Comparison of ENCODE assay signal across 8 cellular contexts in the genomic region with DNA sequence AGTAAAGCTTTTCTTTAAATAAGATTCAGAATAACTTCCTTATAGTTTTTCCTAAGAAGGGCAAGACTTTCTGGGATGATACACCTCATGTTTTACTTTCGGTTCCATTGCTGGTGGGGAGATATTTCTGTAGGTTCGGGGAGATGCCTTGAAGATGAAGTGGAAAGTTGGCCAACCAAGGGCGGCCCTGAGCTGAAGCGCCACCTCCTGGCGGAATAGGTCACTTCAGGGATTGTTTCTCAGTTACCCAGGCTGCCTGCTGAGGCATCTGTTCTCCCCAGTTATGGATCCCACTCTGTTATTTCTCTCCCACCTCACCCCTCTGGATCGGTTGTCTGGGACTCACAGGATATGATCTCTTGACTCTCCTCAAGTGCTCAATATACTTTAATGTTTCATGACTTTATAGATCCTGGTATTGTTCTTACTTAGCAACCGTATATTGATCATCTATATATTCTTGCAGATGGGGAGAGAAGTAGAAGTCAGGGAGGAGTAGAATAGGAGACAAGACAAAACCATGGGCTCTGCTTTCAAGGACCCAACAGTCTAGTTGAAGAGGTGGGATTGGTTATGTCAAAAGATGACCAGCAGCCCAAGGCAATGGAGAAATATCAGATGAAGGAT. TPM values are rescaled to one million over a fixed set of nuclear protein-coding genes. Genes with fewer than 3 reads are reported as not detected.
DNase-seq lines count a peak whose midpoint lies in the region; ATAC-seq and TF ChIP-seq lines count a peak whose summit lies in the region.

No MANE protein-coding gene starts in this region.

- H3K27me3 ChIP-seq in MM.1S (replicated peaks; ENCODE audit: insufficient read depth, low read length): no peaks in the 10 kb centered on the region

- 0 out of 2 replicates have a peak, but pooled peaks cover 3% of the 10 kb centered on the region for H3K9me2 ChIP-seq in MM.1S (replicated peaks; ENCODE audit: insufficient read depth, low read length)

- no peaks in the 10 kb centered on the region for H3F3A ChIP-seq in MM.1S (ENCODE audit: insufficient read depth, low read length)

- H3K4me1 Mint-ChIP-seq in mesothelial cell of epicardium: peaks cover 5% of the 10 kb centered on the region

- CTCF ChIA-PET in HEK293 (lab: Yijun Ruan, JAX): interaction anchor here (0.7 to 3.3 kb wide), 16 partner anchors 9 to 673 kb away, joined by 3 to 16 read pairs (median 3); no protein-coding TSS in a partner anchor

- H3K4me1 ChIP-seq in HEK293 (ENCODE audit: control insufficient read depth, insufficient read depth, low read length) (no peaks in the 10 kb centered on the region), MM.1S (ENCODE audit: low read length) (no peaks in the 10 kb centered on the region)

- H3K27ac ChIP-seq in HEK293 (ENCODE audit: extremely low read depth, low read depth, low read length) (no peak overlapping the region), MM.1S (ENCODE audit: low read length) (no peak overlapping the region), cingulate gyrus (ENCODE audit: low read depth, low read length) (peak overlapping the region; percentile 24)

- ATAC-seq in activated CD4-positive, CD25-positive, alpha-beta regulatory T cell treated with anti-CD3 and anti-CD28 coated beads, Interleukin-2, amount 50 U/mL, for 24 hours: peak; percentile 55 to 64

- no peaks in the 10 kb centered on the region for H3K36me3 Mint-ChIP-seq in mesothelial cell of epicardium

- peak overlapping the region; percentile 13; the same call in 1 of the 2 replicates for H3K4me2 ChIP-seq in MM.1S (ENCODE audit: low read depth, low read length)

- peak; percentile 37 to 60 for DNase-seq in SHP77 (lab: John Stamatoyannopoulos, UW)
- no peak for DNase-seq in SHP77 treated with DMSO at 0.1 percent for 48 hours (lab: John Stamatoyannopoulos, UW)
- DNase-seq in MM.1S: peak; percentile 65
- peak in 1 of 2 experiments; percentile 52 for DNase-seq in mesothelial cell of epicardium (ENCODE audit: low spot score in 2 of 2, unreplicated experiment in 2 of 2)
- DNase-seq in stimulated activated CD8-positive, alpha-beta memory T cell treated with anti-CD3 and anti-CD28 coated beads, Interleukin-7, amount 100 ng/mL, for 48 hours (ENCODE audit: extremely low read depth in 1 of 2, low read depth in 1 of 2): peak; percentile 8 to 23

- H3K36me3 ChIP-seq in HEK293 (ENCODE audit: control insufficient read depth in 2 of 2, insufficient read depth in 1 of 2, low read length in 2 of 2) (no peaks in the 10 kb centered on the region), MM.1S (replicated peaks; ENCODE audit: insufficient read depth, low read length) (no peaks in the 10 kb centered on the region)

- H3K4me3 ChIP-seq in HEK293 (ENCODE audit: low read depth, low read length): no peak overlapping the region
- no peak overlapping the region for H3K4me3 ChIP-seq in MM.1S (ENCODE audit: low read length)

- no peak overlapping the region for H3K9ac ChIP-seq in MM.1S (ENCODE audit: low read length)

- H3K27me3 Mint-ChIP-seq in mesothelial cell of epicardium (ENCODE audit: low read depth): peaks cover 10% of the 10 kb centered on the region

- POLR2A ChIA-PET in HEK293 (lab: Yijun Ruan, JAX): no interaction called here

- H3K9me3 Mint-ChIP-seq in mesothelial cell of epicardium: no peaks in the 10 kb centered on the region

- H3K79me2 ChIP-seq in MM.1S (ENCODE audit: low read length): no peaks in the 10 kb centered on the region

- H3K9me3 ChIP-seq in HEK293 (ENCODE audit: control insufficient read depth, insufficient read depth, low read depth, low read length) (no peaks in the 10 kb centered on the region), MM.1S (replicated peaks; ENCODE audit: insufficient read depth, low read length) (no peaks in the 10 kb centered on the region)

- H4K20me1 ChIP-seq in MM.1S (ENCODE audit: insufficient read depth, low read length): no peaks in the 10 kb centered on the region

- H3K4me3 Mint-ChIP-seq in mesothelial cell of epicardium: no peak overlapping the region

- TF ChIP-seq CTCF in HEK293 (tag by site-specific recombination; IDR thresholded peaks at IDR 0.05) (no peak), MM.1S (IDR thresholded peaks at IDR 0.05; ENCODE audit: low read length) (peak; percentile 86), mesothelial cell of epicardium (IDR thresholded peaks at IDR 0.05; ENCODE audit: unreplicated experiment) (peak; percentile 40)

- no peak overlapping the region for H3K27ac Mint-ChIP-seq in mesothelial cell of epicardium

- H2AFZ ChIP-seq in MM.1S (ENCODE audit: low read length): no peak overlapping the region

TF ChIP-seq in HEK293, 187 proteins besides CTCF, POLR2A, EP300 and RAD21:
- no peak for TF ChIP-seq GLI2 (tag by site-specific recombination; IDR thresholded peaks at IDR 0.05; ENCODE audit: borderline replicate concordance, low read depth)
- 0 out of 2 replicates have a peak, but pooled peaks have one; percentile 14 for TF ChIP-seq ZXDB (tag by site-specific recombination; IDR thresholded peaks at IDR 0.05)
- TF ChIP-seq ZNF2 (tag by site-specific recombination; IDR thresholded peaks at IDR 0.05): peak; percentile 98
- peak; percentile 51 for TF ChIP-seq ZNF660 (tag by site-specific recombination; IDR thresholded peaks at IDR 0.05)
- peak; percentile 57 for TF ChIP-seq ZNF654 (tag by site-specific recombination; IDR thresholded peaks at IDR 0.05; ENCODE audit: low read depth)
- TF ChIP-seq ZNF274 (IDR thresholded peaks at IDR 0.05; ENCODE audit: low read length): no peak
- TF ChIP-seq ZNF274 (tag by site-specific recombination; IDR thresholded peaks at IDR 0.05; ENCODE audit: borderline replicate concordance): peak; percentile 48; the same call in 1 of the 2 replicates

RNA-seq across cellular contexts. Expression of gene MEGF10, which starts 23.4 kb away (rescaled TPM):
- 2.8 to 4.1 TPM (median 3.0 TPM) in 3 replicates for total RNA-seq in mesothelial cell of epicardium
